ENCODE assay signal across 2 cellular contexts in genomic region chr20:36341331-36342020, GRCh38.
TF ChIP-seq lines count a peak whose summit lies in the region.

No MANE protein-coding gene starts in this region.

TF ChIP-seq in HepG2, 621 proteins besides CTCF, POLR2A, EP300 and RAD21:
- TF ChIP-seq ZKSCAN1 (IDR thresholded peaks at IDR 0.05; ENCODE audit: low read length) (0 out of 2 replicates have a peak, but pooled peaks have one; percentile 39), SCMH1 (CRISPR knock-in tag; IDR thresholded peaks at IDR 0.05; ENCODE audit: borderline replicate concordance) (no peak), SRY (CRISPR knock-in tag; IDR thresholded peaks at IDR 0.05) (0 out of 2 replicates have a peak, but pooled peaks have one; percentile 11)

TF ChIP-seq in K562, 482 proteins besides CTCF, POLR2A, EP300 and RAD21:
- TF ChIP-seq BMI1 (IDR thresholded peaks at IDR 0.05; ENCODE audit: low read length) (no peak), SMAD3 (CRISPR knock-in tag; conservative IDR thresholded peaks at IDR 0.05) (no peak), ESRRB (CRISPR knock-in tag; IDR thresholded peaks at IDR 0.05; ENCODE audit: borderline replicate concordance) (no peak), NR0B1 (IDR thresholded peaks at IDR 0.05; ENCODE audit: partially characterized antibody) (no peak), ZKSCAN1 (IDR thresholded peaks at IDR 0.05; ENCODE audit: low read depth, low read length) (0 out of 2 replicates have a peak, but pooled peaks have one; percentile 40), ZBTB11 (CRISPR knock-in tag; IDR thresholded peaks at IDR 0.05) (no peak), HDAC6 (IDR thresholded peaks at IDR 0.05; ENCODE audit: low read depth, low read length) (no peak)
